In genomic region chr20:45456632-45457031, GRCh38 we compare ENCODE assay signal across 8 cellular contexts. TPM values are rescaled to one million over a fixed set of nuclear protein-coding genes. Genes with fewer than 3 reads are reported as not detected.
A peak's percentile ranks its signal among the peaks of the same experiment; 100 is the strongest.
DNase-seq lines count a peak whose midpoint lies in the region; FAIRE-seq and TF ChIP-seq lines count a peak whose summit lies in the region.

No MANE protein-coding gene starts in this region.

- no peaks in the 10 kb centered on the region for H3K36me3 ChIP-seq in Caco-2 (ENCODE audit: control insufficient read depth, insufficient read depth, low read length)
- H3K36me3 ChIP-seq in H7 (replicated peaks; ENCODE audit: control insufficient read depth, insufficient read depth, low read length), result no peaks in the 10 kb centered on the region
- H3K36me3 ChIP-seq in keratinocyte (ENCODE audit: control insufficient read depth in 2 of 2, extremely low read depth in 1 of 2, insufficient read depth in 2 of 2, low read length in 2 of 2), result no peaks in the 10 kb centered on the region
- H3K36me3 ChIP-seq in ovary, result no peaks in the 10 kb centered on the region
- H3K36me3 ChIP-seq in tibial artery, result no peaks in the 10 kb centered on the region

- no peak overlapping the region for H2AFZ ChIP-seq in keratinocyte (ENCODE audit: control insufficient read depth, low read length)

- no peak for FAIRE-seq in keratinocyte (lab: Jason Lieb, UNC)

- no peaks in the 10 kb centered on the region for H4K20me1 ChIP-seq in keratinocyte (ENCODE audit: control insufficient read depth, extremely low read depth, insufficient read depth, low read length)

- H3K4me3 ChIP-seq in Caco-2 (ENCODE audit: low read depth, low read length), result no peak overlapping the region
- no peak overlapping the region for H3K4me3 ChIP-seq in H7 (ENCODE audit: insufficient read depth, low read depth, low read length)
- no peak overlapping the region for H3K4me3 ChIP-seq in keratinocyte (ENCODE audit: control insufficient read depth in 2 of 3, extremely low read depth in 1 of 3, insufficient read depth in 2 of 3, low read depth in 1 of 3, low read length in 3 of 3)
- H3K4me3 ChIP-seq in ovary, result no peak overlapping the region
- H3K4me3 ChIP-seq in tibial artery, result no peak overlapping the region

- POLR2A ChIA-PET in Caco-2 (lab: Charles Lee), result no interaction called here

- H3K27ac ChIP-seq in keratinocyte (ENCODE audit: control insufficient read depth, insufficient read depth, low read length) (no peak overlapping the region), ovary (no peak overlapping the region), tibial artery (no peak overlapping the region)

- WGBS in ovary, 3 donors, result 23 to 25% (median 23%) methylated on average over 6 of the region's 6 CpGs

- H3K79me2 ChIP-seq in keratinocyte (ENCODE audit: control insufficient read depth, insufficient read depth, low read length), result no peaks in the 10 kb centered on the region

- CTCF ChIA-PET in Caco-2 (lab: Charles Lee), result interaction anchor here (0.6 to 2.1 kb wide), 4 partner anchors 10 to 444 kb away, joined by 3 to 5 read pairs (median 4); partner anchors contain the start of gene SYS1

- TF ChIP-seq POLR2A in ovary (IDR thresholded peaks at IDR 0.05), result no peak

- TF ChIP-seq CTCF in Caco-2 (IDR thresholded peaks at IDR 0.05; ENCODE audit: insufficient read depth in 1 of 2, low read depth in 1 of 2, low read length in 1 of 2, severe bottlenecking in 1 of 2, unreplicated experiment in 1 of 2) (peak in 1 of 2 experiments; percentile 60), keratinocyte (optimal IDR thresholded peaks at IDR 0.05 in 1 of 3, IDR thresholded peaks at IDR 0.05 in 1 of 3, conservative IDR thresholded peaks at IDR 0.05 in 1 of 3; ENCODE audit: extremely low read depth in 1 of 3, insufficient read depth in 2 of 3, low read length in 3 of 3) (peak; percentile 45 to 71 (median 51)), ovary (IDR thresholded peaks at IDR 0.05) (no peak), tibial artery (IDR thresholded peaks at IDR 0.05) (no peak)

- H3K9me1 ChIP-seq in keratinocyte (ENCODE audit: control insufficient read depth, extremely low read depth, insufficient read depth, low read length), result no peaks in the 10 kb centered on the region

- no peak overlapping the region for H3K4me2 ChIP-seq in keratinocyte (ENCODE audit: control insufficient read depth, extremely low read depth, insufficient read depth, low read depth, low read length)

- intact Hi-C loops in Caco-2 (cut with micrococcal nuclease; ENCODE audit: unreplicated experiment) (loop anchor here (1.0 kb wide), 1 partner anchor 315 kb away; no protein-coding TSS in a partner anchor), ovary (cut with DNase I) (no loop called here), tibial artery (cut with DNase I; ENCODE audit: low total_unique reads) (no loop called here)

- TF ChIP-seq EP300 in ovary (IDR thresholded peaks at IDR 0.05), result no peak

- H3K27me3 ChIP-seq in Caco-2 (replicated peaks; ENCODE audit: control insufficient read depth, insufficient read depth, low read length) (no peaks in the 10 kb centered on the region), H7 (ENCODE audit: control insufficient read depth, insufficient read depth, low read length) (no peaks in the 10 kb centered on the region), keratinocyte (ENCODE audit: control insufficient read depth, extremely low read depth, insufficient read depth, low read length) (peaks cover 4% of the 10 kb centered on the region), ovary (no peaks in the 10 kb centered on the region), tibial artery (no peaks in the 10 kb centered on the region)

- H3K27ac Mint-ChIP-seq in Caco-2 (ENCODE audit: unreplicated experiment), result no peak overlapping the region

- H3K36me3 Mint-ChIP-seq in Caco-2 (ENCODE audit: insufficient read depth, unreplicated experiment), result no peaks in the 10 kb centered on the region

- peak; percentile 68 to 73 for DNase-seq in Caco-2
- peak; percentile 57 for DNase-seq in H7
- peak; percentile 46 for DNase-seq in SK-N-DZ (ENCODE audit: low spot score)
- no peak for DNase-seq in keratinocyte (ENCODE audit: low read depth, low spot score)
- no peak for DNase-seq in GOT3 (lab: John Stamatoyannopoulos, UW)
- DNase-seq in HuH-7.5 (ENCODE audit: low spot score), result no peak
- DNase-seq in ovary, result no peak
- DNase-seq in tibial artery, result no peak

- no TSS peak for BruUV-seq in Caco-2 (replicated peaks; lab: Mats Ljungman, UMichigan)

- H3K4me1 Mint-ChIP-seq in Caco-2 (ENCODE audit: low read depth, unreplicated experiment), result no peaks in the 10 kb centered on the region

- H3K4me1 ChIP-seq in Caco-2 (no peaks in the 10 kb centered on the region), keratinocyte (ENCODE audit: control insufficient read depth, extremely low read depth, insufficient read depth, low read length) (no peaks in the 10 kb centered on the region), ovary (ENCODE audit: insufficient read depth) (no peaks in the 10 kb centered on the region), tibial artery (no peaks in the 10 kb centered on the region)

- H3K4me3 Mint-ChIP-seq in Caco-2 (ENCODE audit: unreplicated experiment), result no peak overlapping the region

- H3K9me3 ChIP-seq in Caco-2 (no peaks in the 10 kb centered on the region), keratinocyte (ENCODE audit: control insufficient read depth, low read depth, low read length) (no peaks in the 10 kb centered on the region), ovary (no peaks in the 10 kb centered on the region), tibial artery (no peaks in the 10 kb centered on the region)

- H3K9ac ChIP-seq in keratinocyte (ENCODE audit: control insufficient read depth, extremely low read depth, insufficient read depth, low read length), result no peak overlapping the region

- H3K27me3 Mint-ChIP-seq in Caco-2 (ENCODE audit: insufficient read depth, unreplicated experiment), result no peaks in the 10 kb centered on the region

- H3K9me3 Mint-ChIP-seq in Caco-2 (ENCODE audit: unreplicated experiment), result no peaks in the 10 kb centered on the region

- dilution Hi-C loops in keratinocyte (cut with MboI; ENCODE audit: extremely low pct_ligation_motif_present, low sequenced_read_pairs), result no loop called here

RNA-seq across cellular contexts. Expression of gene WFDC2, which starts 12.9 kb away (rescaled TPM):
- total RNA-seq in Caco-2 (2022) (14.3 and 16.9 TPM in 2 replicates), ovary (100 to 1,000 TPM in 1 of 7 donors, 10 to 100 TPM in 4, 1 to 10 TPM in 2; 1.2 to 246 (median 18.9) TPM)
- total RNA-seq in H7 (2014; rRNA removed; shearing (Covaris generic)), result 10.0 and 16.5 TPM in 2 replicates
- polyA plus RNA-seq in SK-N-DZ (2014; cell fraction: cytosol; rRNA removed), result not detected in 2 replicates
- polyA plus RNA-seq in SK-N-DZ (2014; cell fraction: nucleus; rRNA removed), result not detected in 2 replicates
- polyA plus RNA-seq in keratinocyte (0.44 TPM in 1 of 3 replicates, not detected in the others), ovary (1 to 10 TPM; 2.9 to 9.6 TPM)
- not detected for polyA plus RNA-seq in keratinocyte (2011; ENCODE audit: low read depth)
- polyA plus RNA-seq in keratinocyte (2011; cell fraction: cytosol; rRNA removed), result 0.16 and 0.66 TPM in 2 replicates
- polyA plus RNA-seq in keratinocyte (2011; cell fraction: nucleus; rRNA removed), result 0.25 and 0.52 TPM in 2 replicates
- polyA plus RNA-seq in keratinocyte (2012; ENCODE audit: low replicate concordance), result 0.65 and 0.68 TPM in 2 replicates
- polyA minus RNA-seq in keratinocyte, result not detected in 3 replicates
- polyA minus RNA-seq in keratinocyte (2011; cell fraction: cytosol; rRNA and poly(A)+ RNA removed), result not detected
- polyA minus RNA-seq in keratinocyte (2011; cell fraction: nucleus; rRNA and poly(A)+ RNA removed), result not detected in 2 replicates

RNA-seq across cellular contexts. Expression of gene PIGT, which starts 40.7 kb away (rescaled TPM):
- total RNA-seq in Caco-2 (2022), result 239 and 259 TPM in 2 replicates
- 67.9 and 70.5 TPM in 2 replicates for total RNA-seq in H7 (2014; rRNA removed; shearing (Covaris generic))
- 62.6 and 67.7 TPM in 2 replicates for polyA plus RNA-seq in SK-N-DZ (2014; cell fraction: cytosol; rRNA removed)
- 52.2 and 83.2 TPM in 2 replicates for polyA plus RNA-seq in SK-N-DZ (2014; cell fraction: nucleus; rRNA removed)
- polyA plus RNA-seq in keratinocyte, result 25.9 to 37.6 TPM (median 26.5 TPM) in 3 replicates
- 26.7 TPM for polyA plus RNA-seq in keratinocyte (2011; ENCODE audit: low read depth)
- 29.0 and 38.7 TPM in 2 replicates for polyA plus RNA-seq in keratinocyte (2011; cell fraction: cytosol; rRNA removed)
- 45.6 and 57.8 TPM in 2 replicates for polyA plus RNA-seq in keratinocyte (2011; cell fraction: nucleus; rRNA removed)
- 39.5 and 44.2 TPM in 2 replicates for polyA plus RNA-seq in keratinocyte (2012; ENCODE audit: low replicate concordance)
- polyA minus RNA-seq in keratinocyte, result 25.6 to 90.6 TPM (median 30.8 TPM) in 3 replicates
- 41.1 TPM for polyA minus RNA-seq in keratinocyte (2011; cell fraction: cytosol; rRNA and poly(A)+ RNA removed)
- 26.4 and 29.9 TPM in 2 replicates for polyA minus RNA-seq in keratinocyte (2011; cell fraction: nucleus; rRNA and poly(A)+ RNA removed)
- total RNA-seq in ovary, result 10 to 100 TPM; 30.0 to 84.2 (median 69.3) TPM
- 100 to 1,000 TPM in 1 of 2 donors, 10 to 100 TPM in 1; 68.1 to 172 TPM for polyA plus RNA-seq in ovary

RNA-seq across cellular contexts. Expression of gene DBNDD2, which starts 48.5 kb away (rescaled TPM):
- total RNA-seq in Caco-2 (2022) (71.0 and 74.3 TPM in 2 replicates), ovary (10 to 100 TPM; 18.4 to 51.3 (median 31.6) TPM)
- 12.5 and 23.4 TPM in 2 replicates for total RNA-seq in H7 (2014; rRNA removed; shearing (Covaris generic))
- 39.2 and 41.8 TPM in 2 replicates for polyA plus RNA-seq in SK-N-DZ (2014; cell fraction: cytosol; rRNA removed)
- 41.2 and 51.5 TPM in 2 replicates for polyA plus RNA-seq in SK-N-DZ (2014; cell fraction: nucleus; rRNA removed)
- polyA plus RNA-seq in keratinocyte (33.8 to 42.3 TPM (median 37.4 TPM) in 3 replicates), ovary (10 to 100 TPM; 36.1 to 63.2 TPM)
- 22.8 TPM for polyA plus RNA-seq in keratinocyte (2011; ENCODE audit: low read depth)
- polyA plus RNA-seq in keratinocyte (2011; cell fraction: cytosol; rRNA removed), result 40.6 and 52.3 TPM in 2 replicates
- 24.9 and 25.0 TPM in 2 replicates for polyA plus RNA-seq in keratinocyte (2011; cell fraction: nucleus; rRNA removed)
- 31.8 and 32.8 TPM in 2 replicates for polyA plus RNA-seq in keratinocyte (2012; ENCODE audit: low replicate concordance)
- polyA minus RNA-seq in keratinocyte, result 15.8 to 30.9 TPM (median 19.2 TPM) in 3 replicates
- polyA minus RNA-seq in keratinocyte (2011; cell fraction: cytosol; rRNA and poly(A)+ RNA removed), result 8.8 TPM
- 5.4 and 5.7 TPM in 2 replicates for polyA minus RNA-seq in keratinocyte (2011; cell fraction: nucleus; rRNA and poly(A)+ RNA removed)

RNA-seq across cellular contexts. Expression of gene SPINT3, which starts 58.8 kb away (rescaled TPM):
- not detected in 2 replicates for total RNA-seq in Caco-2 (2022)
- not detected in 2 replicates for total RNA-seq in H7 (2014; rRNA removed; shearing (Covaris generic))
- polyA plus RNA-seq in SK-N-DZ (2014; cell fraction: cytosol; rRNA removed), result not detected in 2 replicates
- not detected in 2 replicates for polyA plus RNA-seq in SK-N-DZ (2014; cell fraction: nucleus; rRNA removed)
- not detected in 3 replicates for polyA plus RNA-seq in keratinocyte
- not detected for polyA plus RNA-seq in keratinocyte (2011; ENCODE audit: low read depth)
- polyA plus RNA-seq in keratinocyte (2011; cell fraction: cytosol; rRNA removed), result not detected in 2 replicates
- not detected in 2 replicates for polyA plus RNA-seq in keratinocyte (2011; cell fraction: nucleus; rRNA removed)
- polyA plus RNA-seq in keratinocyte (2012; ENCODE audit: low replicate concordance), result not detected in 2 replicates
- not detected in 3 replicates for polyA minus RNA-seq in keratinocyte
- not detected for polyA minus RNA-seq in keratinocyte (2011; cell fraction: cytosol; rRNA and poly(A)+ RNA removed)
- polyA minus RNA-seq in keratinocyte (2011; cell fraction: nucleus; rRNA and poly(A)+ RNA removed), result not detected in 2 replicates
- total RNA-seq in ovary, result not detected
- polyA plus RNA-seq in ovary, result not detected

Comparison
In these comparisons a context has a peak if more than half of its experiments do, and no peak if none do; other contexts are left out.
1. DNase-seq: peak in Caco-2 (2 of 2), H7 (single experiment) and SK-N-DZ (single experiment); none in keratinocyte (single experiment), GOT3 (single experiment), HuH-7.5 (single experiment), ovary (0 of 5) and tibial artery (0 of 2).
2. CTCF ChIP-seq: peak in keratinocyte (3 of 3); none in ovary (0 of 3) and tibial artery (0 of 2).